ENCODE assay signal across 15 cellular contexts in the genomic region with DNA sequence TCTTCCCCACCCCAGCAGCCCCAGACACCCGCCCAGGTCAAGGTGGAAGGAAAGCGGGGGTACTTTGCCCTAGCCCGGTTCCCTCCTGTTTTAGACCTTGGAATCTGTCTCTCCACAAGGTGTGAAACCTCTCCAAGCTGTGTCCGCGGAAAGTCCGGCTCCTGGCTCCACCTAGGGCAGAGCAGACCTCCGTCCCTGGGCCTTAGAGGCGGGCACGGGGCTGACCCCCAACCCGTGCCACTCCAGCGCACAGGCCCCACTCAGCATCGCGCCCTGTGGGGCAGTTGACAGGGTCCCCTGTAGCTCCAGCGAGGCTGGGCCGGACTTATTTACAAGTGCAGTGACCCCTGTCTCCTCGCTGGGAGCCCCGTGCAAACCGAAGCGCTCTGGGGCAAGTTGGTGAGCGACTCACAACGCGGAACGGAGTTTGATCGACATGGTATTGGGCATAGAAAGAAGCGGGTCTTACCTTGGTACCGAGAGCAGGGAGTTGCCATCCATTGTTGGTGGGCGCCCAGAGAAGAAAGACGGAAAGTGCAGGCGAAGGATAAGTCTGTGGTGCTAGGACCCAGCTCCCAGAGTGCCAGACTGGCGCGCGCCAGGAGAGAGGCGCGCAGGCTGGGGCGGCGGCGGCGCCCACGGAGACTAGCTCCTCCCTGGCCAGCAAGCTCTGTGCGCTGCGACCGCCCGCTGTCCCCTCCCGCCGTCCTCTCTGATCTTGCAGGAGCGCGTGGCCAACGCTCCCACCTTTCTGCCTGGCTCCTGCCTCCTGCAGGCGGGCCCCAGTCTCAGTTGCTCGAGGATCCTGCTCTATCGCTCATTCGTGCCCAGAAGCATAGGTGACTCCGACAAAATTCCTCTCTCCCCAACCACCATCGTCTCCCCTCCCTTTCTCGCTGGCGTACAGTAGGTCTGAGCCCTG. TPM values are rescaled to one million over a fixed set of nuclear protein-coding genes. Genes with fewer than 3 reads are reported as not detected.
DNase-seq lines count a peak whose midpoint lies in the region; ATAC-seq, FAIRE-seq and TF ChIP-seq lines count a peak whose summit lies in the region.
"Had no signal": no experiment of that assay in that cellular context is flagged by ENCODE, and none has a peak within 500 bp of the region (broad histone marks: within the 10 kb centered on the region; RNA-seq: fewer than 3 reads in every experiment).

A gene with protein sequence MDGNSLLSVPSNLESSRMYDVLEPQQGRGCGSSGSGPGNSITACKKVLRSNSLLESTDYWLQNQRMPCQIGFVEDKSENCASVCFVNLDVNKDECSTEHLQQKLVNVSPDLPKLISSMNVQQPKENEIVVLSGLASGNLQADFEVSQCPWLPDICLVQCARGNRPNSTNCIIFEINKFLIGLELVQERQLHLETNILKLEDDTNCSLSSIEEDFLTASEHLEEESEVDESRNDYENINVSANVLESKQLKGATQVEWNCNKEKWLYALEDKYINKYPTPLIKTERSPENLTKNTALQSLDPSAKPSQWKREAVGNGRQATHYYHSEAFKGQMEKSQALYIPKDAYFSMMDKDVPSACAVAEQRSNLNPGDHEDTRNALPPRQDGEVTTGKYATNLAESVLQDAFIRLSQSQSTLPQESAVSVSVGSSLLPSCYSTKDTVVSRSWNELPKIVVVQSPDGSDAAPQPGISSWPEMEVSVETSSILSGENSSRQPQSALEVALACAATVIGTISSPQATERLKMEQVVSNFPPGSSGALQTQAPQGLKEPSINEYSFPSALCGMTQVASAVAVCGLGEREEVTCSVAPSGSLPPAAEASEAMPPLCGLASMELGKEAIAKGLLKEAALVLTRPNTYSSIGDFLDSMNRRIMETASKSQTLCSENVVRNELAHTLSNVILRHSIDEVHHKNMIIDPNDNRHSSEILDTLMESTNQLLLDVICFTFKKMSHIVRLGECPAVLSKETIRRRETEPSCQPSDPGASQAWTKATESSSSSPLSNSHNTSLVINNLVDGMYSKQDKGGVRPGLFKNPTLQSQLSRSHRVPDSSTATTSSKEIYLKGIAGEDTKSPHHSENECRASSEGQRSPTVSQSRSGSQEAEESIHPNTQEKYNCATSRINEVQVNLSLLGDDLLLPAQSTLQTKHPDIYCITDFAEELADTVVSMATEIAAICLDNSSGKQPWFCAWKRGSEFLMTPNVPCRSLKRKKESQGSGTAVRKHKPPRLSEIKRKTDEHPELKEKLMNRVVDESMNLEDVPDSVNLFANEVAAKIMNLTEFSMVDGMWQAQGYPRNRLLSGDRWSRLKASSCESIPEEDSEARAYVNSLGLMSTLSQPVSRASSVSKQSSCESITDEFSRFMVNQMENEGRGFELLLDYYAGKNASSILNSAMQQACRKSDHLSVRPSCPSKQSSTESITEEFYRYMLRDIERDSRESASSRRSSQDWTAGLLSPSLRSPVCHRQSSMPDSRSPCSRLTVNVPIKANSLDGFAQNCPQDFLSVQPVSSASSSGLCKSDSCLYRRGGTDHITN (N-terminal part only) (minus strand): TSS at position 590 of the 922 bp plus-strand sequence. CDS start 89 bp downstream, at position 501.

- no TSS peak for BruUV-seq in A673 (replicated peaks; lab: Mats Ljungman, UMichigan)
- no TSS peak for BruUV-seq in HepG2 (replicated peaks; lab: Mats Ljungman, UMichigan)

- CTCF ChIA-PET in A673 (lab: Charles Lee): interaction anchor here (0.6 kb wide), 1 partner anchor 97 kb away, joined by 7 read pairs; no protein-coding TSS in a partner anchor
- CTCF ChIA-PET in HepG2 (lab: Yijun Ruan, JAX; ENCODE audit: low intra/inter-chr PET ratio, low total read pairs): no interaction called here

- POLR2A ChIA-PET in A673 (lab: Charles Lee; ENCODE audit: low non-redundant PET): no interaction called here
- POLR2A ChIA-PET in HepG2 (lab: Yijun Ruan, JAX): no interaction called here

- TF ChIP-seq POLR2A in HepG2 (IDR thresholded peaks at IDR 0.05; ENCODE audit: insufficient read depth in 1 of 2, low read depth in 2 of 2, low read length in 2 of 2) (no peak), esophagus squamous epithelium (IDR thresholded peaks at IDR 0.05) (no peak), gastrocnemius medialis (IDR thresholded peaks at IDR 0.05) (no peak)

- no peak within 1 kb of the TSS for H2AFZ ChIP-seq in HepG2 (ENCODE audit: low read length)

- TF ChIP-seq RAD21 in HepG2 (CRISPR knock-in tag; IDR thresholded peaks at IDR 0.05): no peak

- no peaks in the 10 kb centered on the region for H3K79me2 ChIP-seq in HepG2 (ENCODE audit: insufficient read depth, low read length)

- H3K27me3 ChIP-seq in A673 (replicated peaks; ENCODE audit: insufficient read depth, low read depth, low read length, poor library complexity): no peaks in the 10 kb centered on the region
- H3K27me3 ChIP-seq in HUES6 (ENCODE audit: control insufficient read depth, insufficient read depth, low read length): peaks cover 49% of the 10 kb centered on the region
- H3K27me3 ChIP-seq in ectodermal cell (ENCODE audit: control insufficient read depth, insufficient read depth, low read length, poor library complexity, severe bottlenecking): peaks cover 42% of the 10 kb centered on the region
- peaks cover 0 to 1% of the 10 kb centered on the region in 2 experiments; a peak in 1 of 5 replicates for H3K27me3 ChIP-seq in HepG2 (ENCODE audit: control insufficient read depth in 1 of 2, insufficient read depth in 2 of 2, low read length in 2 of 2)
- H3K27me3 ChIP-seq in esophagus squamous epithelium: peaks cover 0 to 24% (median 0%) of the 10 kb centered on the region in 4 donors
- H3K27me3 ChIP-seq in gastrocnemius medialis: peaks cover 3 to 15% (median 8%) of the 10 kb centered on the region in 3 donors
- H3K27me3 ChIP-seq: BE2C had no signal

- H3K27ac ChIP-seq in A673 (ENCODE audit: low read depth, low read length, poor library complexity, severe bottlenecking) (peak within 1 kb of the TSS; percentile 62), HUES6 (ENCODE audit: low read depth, low read length) (no peak within 1 kb of the TSS), ectodermal cell (ENCODE audit: insufficient read depth, low read depth, low read length, poor library complexity, severe bottlenecking) (no peak within 1 kb of the TSS), HepG2 (ENCODE audit: extremely low read length, insufficient read depth, low read length) (no peak within 1 kb of the TSS), esophagus squamous epithelium (no peak within 1 kb of the TSS), gastrocnemius medialis (no peak within 1 kb of the TSS)

- H3K9ac ChIP-seq in HUES6 (ENCODE audit: low read length) (no peak within 1 kb of the TSS), HepG2 (ENCODE audit: insufficient read depth, low read depth, low read length) (no peak within 1 kb of the TSS)

- no peak for FAIRE-seq in HepG2 (lab: Jason Lieb, UNC)
- FAIRE-seq: HTR-8/SVneo, islet of Langerhans had no signal

- TF ChIP-seq EP300 in HepG2 (IDR thresholded peaks at IDR 0.05; ENCODE audit: low read depth in 2 of 2, low read length in 2 of 2) (no peak), HepG2 (CRISPR knock-in tag; IDR thresholded peaks at IDR 0.05; ENCODE audit: borderline replicate concordance) (no peak)

- in situ Hi-C loops in HepG2 (cut with HindIII; ENCODE audit: extremely low pct_ligation_motif_present, low pct_unique_long_range_greater_than_20kb) (no loop called here), gastrocnemius medialis (cut with MboI; ENCODE audit: low sequenced_read_pairs in 4 of 4) (no loop called here)

- WGBS in ectodermal cell, 2 experiments: 2% methylated on average over 56 of the region's 56 CpGs
- 63% methylated on average over 46 of the region's 56 CpGs for WGBS in HepG2 (ENCODE audit: low lambda C conversion rate)
- 13 to 15% methylated on average over 15 to 30 of the region's 56 CpGs for WGBS in esophagus squamous epithelium, 2 donors

- H3K4me3 ChIP-seq in A673 (ENCODE audit: low read depth, low read length, poor library complexity, severe bottlenecking) (peak within 1 kb of the TSS; percentile 66), HUES6 (ENCODE audit: low read depth, low read length) (peak within 1 kb of the TSS; percentile 68), ectodermal cell (ENCODE audit: insufficient read depth, low read depth, low read length) (peak within 1 kb of the TSS; percentile 27), HepG2 (replicated peaks in 1 of 3; ENCODE audit: insufficient read depth in 1 of 3, low read depth in 2 of 3, low read length in 3 of 3) (no peak within 1 kb of the TSS), esophagus squamous epithelium (no peak within 1 kb of the TSS), gastrocnemius medialis (no peak within 1 kb of the TSS)

- no peaks in the 10 kb centered on the region for H4K20me1 ChIP-seq in HepG2 (ENCODE audit: insufficient read depth, low read length)

- peaks cover 10% of the 10 kb centered on the region for H3K9me3 ChIP-seq in A673 (ENCODE audit: low read depth, low read length, poor library complexity, severe bottlenecking)
- H3K9me3 ChIP-seq in HUES6 (ENCODE audit: control insufficient read depth, insufficient read depth, low read depth, low read length): no peaks in the 10 kb centered on the region
- no peaks in the 10 kb centered on the region for H3K9me3 ChIP-seq in ectodermal cell (ENCODE audit: control insufficient read depth, low read length)
- no peaks in the 10 kb centered on the region for H3K9me3 ChIP-seq in HepG2 (ENCODE audit: low read length)
- H3K9me3 ChIP-seq in esophagus squamous epithelium: peaks cover 0 to 3% (median 0%) of the 10 kb centered on the region in 3 donors
- no peaks in the 10 kb centered on the region for H3K9me3 ChIP-seq in gastrocnemius medialis
- H3K9me3 ChIP-seq: BE2C had no signal

- no peak within 1 kb of the TSS for H3K4me2 ChIP-seq in HepG2 (ENCODE audit: low read depth, low read length)

- intact Hi-C loops in A673 (cut with micrococcal nuclease; ENCODE audit: unreplicated experiment): loop anchor here (10.0 kb wide), 1 partner anchor 133 kb away; no protein-coding TSS in a partner anchor
- intact Hi-C loops in HepG2 (cut with micrococcal nuclease; ENCODE audit: unreplicated experiment): no loop called here
- intact Hi-C loops in esophagus squamous epithelium (cut with DNase I): no loop called here
- intact Hi-C loops in gastrocnemius medialis (cut with DNase I; ENCODE audit: low total_unique reads): no loop called here

- no peak for TF ChIP-seq CTCF in A673 (conservative IDR thresholded peaks at IDR 0.05; ENCODE audit: low read depth, low read length)
- TF ChIP-seq CTCF in HepG2 (CRISPR knock-in tag; IDR thresholded peaks at IDR 0.05): no peak
- no peak for TF ChIP-seq CTCF in esophagus squamous epithelium (IDR thresholded peaks at IDR 0.05)
- TF ChIP-seq CTCF in gastrocnemius medialis (IDR thresholded peaks at IDR 0.05 in 4 of 5, conservative IDR thresholded peaks at IDR 0.05 in 1 of 5): no peak

- no peaks in the 10 kb centered on the region for H3K36me3 ChIP-seq in A673 (ENCODE audit: insufficient read depth, low read length, poor library complexity, severe bottlenecking)
- no peaks in the 10 kb centered on the region for H3K36me3 ChIP-seq in HUES6 (ENCODE audit: control insufficient read depth, insufficient read depth, low read length)
- H3K36me3 ChIP-seq in ectodermal cell (ENCODE audit: control insufficient read depth, insufficient read depth, low read length): no peaks in the 10 kb centered on the region
- H3K36me3 ChIP-seq in HepG2 (replicated peaks in 1 of 2; ENCODE audit: control insufficient read depth in 1 of 2, insufficient read depth in 2 of 2, low read length in 2 of 2): no peaks in the 10 kb centered on the region
- no peaks in the 10 kb centered on the region for H3K36me3 ChIP-seq in esophagus squamous epithelium
- no peaks in the 10 kb centered on the region for H3K36me3 ChIP-seq in gastrocnemius medialis
- H3K36me3 ChIP-seq: BE2C had no signal

- ATAC-seq in HepG2 (peak; percentile 31; the same call in 2 of the 3 replicates), GM18517 (IDR thresholded peaks at IDR 0.05; ENCODE audit: unreplicated experiment) (no peak), gastrocnemius medialis (no peak)
- ATAC-seq: effector memory CD8-positive, alpha-beta T cell had no signal

- H3K4me1 ChIP-seq in A673 (ENCODE audit: insufficient read depth, low read length, poor library complexity, severe bottlenecking) (peaks cover 23% of the 10 kb centered on the region), HUES6 (ENCODE audit: control insufficient read depth, insufficient read depth, low read length) (peaks cover 3% of the 10 kb centered on the region; the same call in 1 of the 2 replicates), ectodermal cell (ENCODE audit: control insufficient read depth, insufficient read depth, low read length) (peaks cover 11% of the 10 kb centered on the region), HepG2 (ENCODE audit: insufficient read depth, low read length) (no peaks in the 10 kb centered on the region), esophagus squamous epithelium (no peaks in the 10 kb centered on the region), gastrocnemius medialis (no peaks in the 10 kb centered on the region)
- H3K4me1 ChIP-seq: BE2C had no signal

- DNase-seq in A673 (ENCODE audit: low spot score) (peak; percentile 66), HepG2 (ENCODE audit: low spot score) (no peak), NCI-H128 (lab: John Stamatoyannopoulos, UW; ENCODE audit: unreplicated experiment) (no peak), esophagus squamous epithelium (lab: John Stamatoyannopoulos, UW) (no peak), gastrocnemius medialis (no peak)
- DNase-seq: activated CD4-positive, CD25-positive, alpha-beta regulatory T cell; BE2C; effector memory CD8-positive, alpha-beta T cell had no signal

RNA-seq across cellular contexts. Expression of the gene that starts here (rescaled TPM):
- total RNA-seq in A673 (2021) (10.3 and 12.8 TPM in 2 replicates), HepG2 (2016; rRNA removed; fragmentation: Illumina TruSeq; extraction: Trizol) (not detected in 2 replicates), esophagus squamous epithelium (under 1 TPM in 1 of 4 donors, not detected in 3; under 0.01 TPM), gastrocnemius medialis (not detected)
- not detected for polyA plus RNA-seq in ectodermal cell (2013, experiment 1 of 4)
- polyA plus RNA-seq in ectodermal cell (2013, experiment 2 of 4): not detected
- polyA plus RNA-seq in ectodermal cell (2013, experiment 3 of 4): not detected
- 0.04 TPM for polyA plus RNA-seq in ectodermal cell (2013, experiment 4 of 4)
- not detected in 2 replicates for total RNA-seq in HepG2 (2016; cell fraction: cytosol; rRNA removed; fragmentation: Illumina TruSeq; extraction: Trizol; ENCODE audit: low read depth)
- not detected in 2 replicates for total RNA-seq in HepG2 (2016; cell fraction: insoluble cytoplasmic fraction; rRNA removed; fragmentation: Illumina TruSeq; extraction: Trizol)
- total RNA-seq in HepG2 (2016; cell fraction: membrane; rRNA removed; fragmentation: Illumina TruSeq; extraction: Trizol): not detected in 2 replicates
- not detected in 2 replicates for total RNA-seq in HepG2 (2016; cell fraction: nucleus; rRNA removed; fragmentation: Illumina TruSeq; extraction: Trizol)
- polyA plus RNA-seq in HepG2 (2011; rRNA removed): not detected in 2 replicates
- polyA plus RNA-seq in HepG2 (2011; cell fraction: cytosol; rRNA removed): not detected in 2 replicates
- polyA plus RNA-seq in HepG2 (2011; cell fraction: nucleus; rRNA removed): not detected in 2 replicates
- polyA plus RNA-seq in HepG2 (2012): not detected in 2 replicates
- polyA plus RNA-seq in HepG2 (2016; cell fraction: cytosol; fragmentation: Illumina TruSeq; extraction: Trizol; ENCODE audit: low read depth): not detected in 2 replicates
- not detected in 2 replicates for polyA plus RNA-seq in HepG2 (2016; cell fraction: insoluble cytoplasmic fraction; fragmentation: Illumina TruSeq; extraction: Trizol; ENCODE audit: low read depth)
- polyA plus RNA-seq in HepG2 (2016; cell fraction: membrane; fragmentation: Illumina TruSeq; extraction: Trizol; ENCODE audit: low read depth): not detected in 2 replicates
- not detected in 2 replicates for polyA plus RNA-seq in HepG2 (2016; cell fraction: nucleus; fragmentation: Illumina TruSeq; extraction: Trizol; ENCODE audit: insufficient read depth, low read depth)
- not detected in 2 replicates for polyA minus RNA-seq in HepG2 (2011; rRNA and poly(A)+ RNA removed; ENCODE audit: low replicate concordance)
- not detected in 2 replicates for polyA minus RNA-seq in HepG2 (2011; cell fraction: cytosol; rRNA and poly(A)+ RNA removed)
- polyA minus RNA-seq in HepG2 (2011; cell fraction: nucleus; rRNA and poly(A)+ RNA removed): not detected in 2 replicates
- total RNA-seq: osteocyte, RPMI7951 had no signal

Comparison
In these comparisons a context has a peak if more than half of its experiments do, and no peak if none do; other contexts are left out.
1. RNA of the gene that starts here (total RNA-seq): 10.3 to 12.8 TPM in A673; not detected in HepG2, under 0.01 TPM in esophagus squamous epithelium and not detected in gastrocnemius medialis; every median in the first group is over 10 times any median in the second.
2. Peak in ATAC-seq in HepG2; RNA of the gene not detected or under 1 TPM.
3. H3K4me3 ChIP-seq: peak in A673 (single experiment), HUES6 (single experiment) and ectodermal cell (single experiment); none in HepG2 (0 of 3), esophagus squamous epithelium (0 of 4) and gastrocnemius medialis (0 of 4).